1 cellular context compared by ENCODE assay signal in the genomic region with DNA sequence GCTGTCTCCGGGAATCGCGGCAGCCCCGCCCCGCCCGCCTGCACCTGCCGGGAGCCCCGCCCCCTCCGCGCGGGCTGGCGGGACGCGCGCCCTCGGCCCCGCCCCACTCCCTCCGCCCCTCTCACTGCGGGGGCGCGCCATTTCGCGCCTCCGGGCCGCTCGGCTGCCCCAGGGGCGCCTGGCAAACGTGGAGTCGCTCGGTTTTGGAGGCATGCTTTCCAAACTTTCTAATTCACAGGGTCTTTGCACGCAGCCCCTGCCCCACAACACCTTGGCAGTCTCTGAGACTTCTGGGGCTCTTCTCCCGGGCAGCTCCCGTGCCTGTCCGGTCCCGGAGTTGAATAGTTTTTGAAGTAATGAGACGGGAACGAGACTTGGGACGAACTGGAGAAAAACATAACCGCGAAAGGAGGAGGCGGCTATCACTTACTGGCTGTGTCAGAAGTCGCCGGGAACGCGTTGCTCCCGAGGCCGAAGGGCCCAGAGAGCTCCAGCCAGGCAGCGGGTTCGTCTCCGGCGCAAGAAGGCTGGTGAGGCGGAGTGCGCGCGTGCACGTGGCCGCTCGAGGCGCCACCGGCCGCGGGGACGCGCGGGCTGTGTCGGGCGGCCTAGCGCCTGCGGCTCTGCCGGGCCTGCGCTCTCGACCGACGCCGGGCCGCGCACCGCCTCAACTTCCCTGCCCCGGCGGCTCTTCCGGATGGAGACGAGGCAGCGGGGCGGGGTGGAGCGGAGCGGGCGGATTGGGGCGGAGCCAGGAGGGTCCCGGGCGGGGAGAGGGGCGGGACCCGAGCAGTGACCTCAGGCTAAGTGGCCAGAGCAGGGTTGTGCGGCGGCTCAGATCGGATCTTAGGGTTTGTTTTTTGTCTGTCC.
TF ChIP-seq lines count a peak whose summit lies in the region.

TSS of gene MCM9 (minus strand) at position 699 of the 870 bp plus-strand sequence. CDS start 3,436 bp downstream, outside the sequence.

TF ChIP-seq in IMR-90, 13 proteins besides CTCF, POLR2A, EP300 and RAD21 (continued from another document):
- TF ChIP-seq BHLHE40 (IDR thresholded peaks at IDR 0.05; ENCODE audit: low read depth, low read length) (peak; percentile 36; the same call in 1 of the 2 replicates), SMC3 (IDR thresholded peaks at IDR 0.05; ENCODE audit: low read depth, low read length) (no peak), MAFK (IDR thresholded peaks at IDR 0.05; ENCODE audit: low read depth, low read length) (no peak), USF2 (IDR thresholded peaks at IDR 0.05; ENCODE audit: low read depth, low read length) (peak; percentile 58), FOS (IDR thresholded peaks at IDR 0.05; ENCODE audit: low read depth, low read length) (no peak), RCOR1 (IDR thresholded peaks at IDR 0.05; ENCODE audit: insufficient replicate concordance, low read length) (no peak), MXI1 (IDR thresholded peaks at IDR 0.05; ENCODE audit: borderline replicate concordance, low read depth, low read length) (peak; percentile 64; the same call in 1 of the 2 replicates), NFE2L2 (IDR thresholded peaks at IDR 0.05; ENCODE audit: low read depth, low read length) (no peak), MAZ (IDR thresholded peaks at IDR 0.05; ENCODE audit: borderline replicate concordance, low read depth, low read length) (peak; percentile 86; the same call in 1 of the 2 replicates), RFX5 (IDR thresholded peaks at IDR 0.05; ENCODE audit: low read depth, low read length) (no peak)
- TF ChIP-seq, protein P1, sequence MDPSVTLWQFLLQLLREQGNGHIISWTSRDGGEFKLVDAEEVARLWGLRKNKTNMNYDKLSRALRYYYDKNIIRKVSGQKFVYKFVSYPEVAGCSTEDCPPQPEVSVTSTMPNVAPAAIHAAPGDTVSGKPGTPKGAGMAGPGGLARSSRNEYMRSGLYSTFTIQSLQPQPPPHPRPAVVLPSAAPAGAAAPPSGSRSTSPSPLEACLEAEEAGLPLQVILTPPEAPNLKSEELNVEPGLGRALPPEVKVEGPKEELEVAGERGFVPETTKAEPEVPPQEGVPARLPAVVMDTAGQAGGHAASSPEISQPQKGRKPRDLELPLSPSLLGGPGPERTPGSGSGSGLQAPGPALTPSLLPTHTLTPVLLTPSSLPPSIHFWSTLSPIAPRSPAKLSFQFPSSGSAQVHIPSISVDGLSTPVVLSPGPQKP (IDR thresholded peaks at IDR 0.05; ENCODE audit: borderline replicate concordance, low read depth, low read length): no peak
